ENCODE assay signal across 8 cellular contexts in genomic region chr6:33298773-33299236, GRCh38. TPM values are rescaled to one million over a fixed set of nuclear protein-coding genes. Genes with fewer than 3 reads are reported as not detected.
DNase-seq lines count a peak whose midpoint lies in the region; ATAC-seq and TF ChIP-seq lines count a peak whose summit lies in the region.

RGL2 (minus strand) TSS chr6:33298942; CDS start chr6:33298610, 332 bp downstream.

- POLR2A ChIA-PET in activated CD8-positive, alpha-beta T cell treated with anti-CD3 and anti-CD28 coated beads for 36 hours (lab: Charles Lee): interaction anchor here (0.7 to 13.9 kb wide), 10 partner anchors 10 to 155 kb away, joined by 3 to 261 read pairs (median 25); partner anchors contain the start of genes B3GALT4, HSD17B8, KIFC1 and PFDN6

- no peaks in the 10 kb centered on the region for H3K9me3 Mint-ChIP-seq in activated CD8-positive, alpha-beta T cell treated with anti-CD3 and anti-CD28 coated beads for 36 hours

- H3K4me3 ChIP-seq in mononuclear cell (ENCODE audit: low read length): peak within 1 kb of the TSS; percentile 55

- no peak for TF ChIP-seq POLR2A in erythroblast (IDR thresholded peaks at IDR 0.05; ENCODE audit: low read length)

- H3K4me3 Mint-ChIP-seq in activated CD8-positive, alpha-beta T cell treated with anti-CD3 and anti-CD28 coated beads for 36 hours: peak within 1 kb of the TSS; percentile 97

- peak; percentile 44 for DNase-seq in DMS79 treated with DMSO at 0.1 percent for 48 hours (lab: John Stamatoyannopoulos, UW)
- no peak for DNase-seq in DMS79 (lab: John Stamatoyannopoulos, UW)
- DNase-seq in NCI-H2196 treated with DMSO at 0.1 percent for 48 hours (lab: John Stamatoyannopoulos, UW; ENCODE audit: unreplicated experiment): peak; percentile 46
- DNase-seq in activated CD8-positive, alpha-beta T cell treated with anti-CD3 and anti-CD28 coated beads for 36 hours: peak; percentile 65
- peak; percentile 68 to 77 for DNase-seq in erythroblast (lab: John Stamatoyannopoulos, UW)

- ATAC-seq in HG02571 (IDR thresholded peaks at IDR 0.05; ENCODE audit: unreplicated experiment): peak; percentile 29
- peak; percentile 35 for ATAC-seq in activated CD8-positive, alpha-beta T cell treated with anti-CD3 and anti-CD28 coated beads for 36 hours

- H3K27ac Mint-ChIP-seq in activated CD8-positive, alpha-beta T cell treated with anti-CD3 and anti-CD28 coated beads for 36 hours: peak within 1 kb of the TSS; percentile 99

- peaks cover 31% of the 10 kb centered on the region for H3K4me1 Mint-ChIP-seq in activated CD8-positive, alpha-beta T cell treated with anti-CD3 and anti-CD28 coated beads for 36 hours (ENCODE audit: low read depth)

- H3K27me3 ChIP-seq in mononuclear cell (ENCODE audit: insufficient read depth, low read length): no peaks in the 10 kb centered on the region

- H3K27me3 Mint-ChIP-seq in activated CD8-positive, alpha-beta T cell treated with anti-CD3 and anti-CD28 coated beads for 36 hours: no peaks in the 10 kb centered on the region

- H3K4me1 ChIP-seq in mononuclear cell (ENCODE audit: insufficient read depth, low read length): peaks cover 35% of the 10 kb centered on the region

- no peaks in the 10 kb centered on the region for H3K9me3 ChIP-seq in mononuclear cell (ENCODE audit: low read depth, low read length)

- intact Hi-C loops in activated CD8-positive, alpha-beta T cell treated with anti-CD3 and anti-CD28 coated beads for 36 hours (cut with micrococcal nuclease): no loop called here

- H3K36me3 Mint-ChIP-seq in activated CD8-positive, alpha-beta T cell treated with anti-CD3 and anti-CD28 coated beads for 36 hours (ENCODE audit: low read depth): peaks cover 32% of the 10 kb centered on the region

- no peak for TF ChIP-seq CTCF in activated CD8-positive, alpha-beta T cell treated with anti-CD3 and anti-CD28 coated beads for 36 hours (IDR thresholded peaks at IDR 0.05)
- TF ChIP-seq CTCF in subcutaneous adipose tissue (IDR thresholded peaks at IDR 0.05; ENCODE audit: low read depth): no peak

- CTCF ChIA-PET in activated CD8-positive, alpha-beta T cell treated with anti-CD3 and anti-CD28 coated beads for 36 hours (lab: Charles Lee): interaction anchor here (0.9 to 1.8 kb wide), 10 partner anchors 9 to 92 kb away, joined by 3 to 13 read pairs (median 4); partner anchors contain the start of genes B3GALT4, PFDN6, TAPBP and WDR46

RNA-seq across cellular contexts. Expression of gene RGL2, which starts in this region (rescaled TPM):
- total RNA-seq in activated CD8-positive, alpha-beta T cell treated with anti-CD3 and anti-CD28 coated beads for 36 hours: 10 to 100 TPM; 24.2 to 24.3 TPM
- total RNA-seq in mononuclear cell: 14.7 TPM
- total RNA-seq in subcutaneous adipose tissue: 10 to 100 TPM; 16.0 to 45.8 (median 42.5) TPM
